1 cellular context compared by ENCODE assay signal in the genomic region with DNA sequence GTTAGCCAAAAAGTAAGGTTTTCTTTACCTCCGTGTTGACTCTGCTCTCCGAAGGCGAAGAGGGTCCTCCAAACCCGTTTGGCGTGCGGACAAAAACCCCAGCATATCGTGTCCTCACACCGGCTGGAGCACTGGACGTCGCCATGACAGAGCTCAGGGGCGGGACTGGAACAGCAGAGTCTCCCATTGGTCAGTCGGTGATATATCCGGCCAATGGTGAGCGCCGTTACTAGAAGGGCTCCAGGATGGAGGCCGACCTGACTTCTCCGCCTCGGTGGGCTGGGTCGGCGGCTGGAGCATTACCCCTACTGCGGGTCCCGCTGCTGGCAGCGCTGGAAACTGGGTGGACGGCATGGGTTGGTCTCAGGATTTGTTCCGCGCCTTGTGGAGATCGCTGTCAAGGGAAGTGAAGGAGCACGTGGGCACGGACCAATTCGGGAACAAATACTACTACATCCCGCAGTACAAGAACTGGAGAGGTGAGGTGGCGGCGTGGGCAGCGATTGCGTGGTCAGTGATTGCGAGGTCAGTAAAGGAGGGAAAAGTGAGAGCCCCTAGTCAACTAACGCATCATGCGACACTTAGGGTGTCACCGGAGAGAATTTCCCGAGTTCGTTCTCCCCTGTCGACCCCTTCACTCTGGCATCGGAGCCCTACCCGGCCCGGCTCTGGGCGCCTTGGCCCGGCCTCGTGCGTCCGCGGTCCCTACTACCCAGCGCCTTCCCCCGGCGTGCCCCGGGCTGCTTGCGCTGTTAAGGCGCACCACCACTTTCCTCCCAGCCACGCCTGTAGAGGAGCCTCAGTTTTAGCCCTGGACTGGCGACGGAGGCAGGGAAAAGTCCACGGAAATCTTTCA.
TF ChIP-seq lines count a peak whose summit lies in the region.

A gene with protein sequence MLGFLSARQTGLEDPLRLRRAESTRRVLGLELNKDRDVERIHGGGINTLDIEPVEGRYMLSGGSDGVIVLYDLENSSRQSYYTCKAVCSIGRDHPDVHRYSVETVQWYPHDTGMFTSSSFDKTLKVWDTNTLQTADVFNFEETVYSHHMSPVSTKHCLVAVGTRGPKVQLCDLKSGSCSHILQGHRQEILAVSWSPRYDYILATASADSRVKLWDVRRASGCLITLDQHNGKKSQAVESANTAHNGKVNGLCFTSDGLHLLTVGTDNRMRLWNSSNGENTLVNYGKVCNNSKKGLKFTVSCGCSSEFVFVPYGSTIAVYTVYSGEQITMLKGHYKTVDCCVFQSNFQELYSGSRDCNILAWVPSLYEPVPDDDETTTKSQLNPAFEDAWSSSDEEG (minus strand): TSS at position 167 of the 856 bp plus-strand sequence. CDS start 62 bp downstream, at position 105.
A gene with protein sequence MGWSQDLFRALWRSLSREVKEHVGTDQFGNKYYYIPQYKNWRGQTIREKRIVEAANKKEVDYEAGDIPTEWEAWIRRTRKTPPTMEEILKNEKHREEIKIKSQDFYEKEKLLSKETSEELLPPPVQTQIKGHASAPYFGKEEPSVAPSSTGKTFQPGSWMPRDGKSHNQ (plus strand): TSS at position 302 of the 856 bp plus-strand sequence. CDS start 51 bp downstream, at position 353.

TF ChIP-seq in A549, 52 proteins besides CTCF, POLR2A, EP300 and RAD21 (continued from another document):
- TF ChIP-seq, protein P1, sequence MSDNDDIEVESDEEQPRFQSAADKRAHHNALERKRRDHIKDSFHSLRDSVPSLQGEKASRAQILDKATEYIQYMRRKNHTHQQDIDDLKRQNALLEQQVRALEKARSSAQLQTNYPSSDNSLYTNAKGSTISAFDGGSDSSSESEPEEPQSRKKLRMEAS (IDR thresholded peaks at IDR 0.05), result peak; percentile 88
- TF ChIP-seq CBX8 (IDR thresholded peaks at IDR 0.05) (no peak), KDM5A (IDR thresholded peaks at IDR 0.05) (peak; percentile 97), GATA3 (IDR thresholded peaks at IDR 0.05; ENCODE audit: borderline replicate concordance) (no peak), PHF8 (IDR thresholded peaks at IDR 0.05; ENCODE audit: borderline replicate concordance, low read depth) (peak; percentile 36), HEYL (CRISPR knock-in tag; IDR thresholded peaks at IDR 0.05) (no peak), CBX2 (IDR thresholded peaks at IDR 0.05; ENCODE audit: borderline replicate concordance, low read depth) (no peak), CEBPB (IDR thresholded peaks at IDR 0.05) (no peak), TFCP2L1 (CRISPR knock-in tag; IDR thresholded peaks at IDR 0.05) (no peak), FOSB (CRISPR knock-in tag; IDR thresholded peaks at IDR 0.05) (no peak), RARB (CRISPR knock-in tag; IDR thresholded peaks at IDR 0.05) (no peak), HOXB5 (CRISPR knock-in tag; IDR thresholded peaks at IDR 0.05) (no peak), RNF2 (IDR thresholded peaks at IDR 0.05; ENCODE audit: borderline replicate concordance, low read depth) (no peak), NR3C1 (IDR thresholded peaks at IDR 0.05) (no peak), MAFK (IDR thresholded peaks at IDR 0.05; ENCODE audit: partially characterized antibody) (no peak), NPAS2 (CRISPR knock-in tag; IDR thresholded peaks at IDR 0.05; ENCODE audit: borderline replicate concordance) (no peak), NFE2L2 (conservative IDR thresholded peaks at IDR 0.05; ENCODE audit: low read length) (no peak), FOXS1 (CRISPR knock-in tag; IDR thresholded peaks at IDR 0.05) (no peak), FOSL2 (IDR thresholded peaks at IDR 0.05) (no peak), FOSL2 (CRISPR knock-in tag; IDR thresholded peaks at IDR 0.05) (no peak), ESRRA (IDR thresholded peaks at IDR 0.05; ENCODE audit: borderline replicate concordance, low read length) (no peak), TP53 (CRISPR knock-in tag; IDR thresholded peaks at IDR 0.05) (no peak), ZFP36 (IDR thresholded peaks at IDR 0.05; ENCODE audit: borderline replicate concordance, partially characterized antibody) (no peak), JUNB (IDR thresholded peaks at IDR 0.05) (no peak), HOXB13 (CRISPR knock-in tag; IDR thresholded peaks at IDR 0.05; ENCODE audit: low read depth) (no peak), ZSCAN20 (CRISPR knock-in tag; IDR thresholded peaks at IDR 0.05) (no peak), MAZ (IDR thresholded peaks at IDR 0.05; ENCODE audit: borderline replicate concordance, low read depth, low read length) (no peak), ZC3H11A (IDR thresholded peaks at IDR 0.05) (no peak), HDAC2 (IDR thresholded peaks at IDR 0.05) (peak; percentile 95; the same call in 1 of the 2 replicates), MYC (IDR thresholded peaks at IDR 0.05; ENCODE audit: borderline replicate concordance, low read length) (peak; percentile 14; the same call in 1 of the 2 replicates), BHLHE40 (IDR thresholded peaks at IDR 0.05; ENCODE audit: low read depth, low read length) (no peak), EHF (CRISPR knock-in tag; IDR thresholded peaks at IDR 0.05) (no peak), KDM1A (IDR thresholded peaks at IDR 0.05; ENCODE audit: low read depth) (no peak), ZNF302 (CRISPR knock-in tag; IDR thresholded peaks at IDR 0.05) (no peak), SMC3 (IDR thresholded peaks at IDR 0.05) (no peak), HOXA7 (CRISPR knock-in tag; IDR thresholded peaks at IDR 0.05) (no peak), SREBF2 (IDR thresholded peaks at IDR 0.05) (no peak), RFX5 (IDR thresholded peaks at IDR 0.05) (no peak), RCOR1 (IDR thresholded peaks at IDR 0.05; ENCODE audit: low read depth, low read length) (no peak)
- TF ChIP-seq, protein P2, sequence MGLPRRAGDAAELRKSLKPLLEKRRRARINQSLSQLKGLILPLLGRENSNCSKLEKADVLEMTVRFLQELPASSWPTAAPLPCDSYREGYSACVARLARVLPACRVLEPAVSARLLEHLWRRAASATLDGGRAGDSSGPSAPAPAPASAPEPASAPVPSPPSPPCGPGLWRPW (IDR thresholded peaks at IDR 0.05), result no peak
- TF ChIP-seq, protein P3, sequence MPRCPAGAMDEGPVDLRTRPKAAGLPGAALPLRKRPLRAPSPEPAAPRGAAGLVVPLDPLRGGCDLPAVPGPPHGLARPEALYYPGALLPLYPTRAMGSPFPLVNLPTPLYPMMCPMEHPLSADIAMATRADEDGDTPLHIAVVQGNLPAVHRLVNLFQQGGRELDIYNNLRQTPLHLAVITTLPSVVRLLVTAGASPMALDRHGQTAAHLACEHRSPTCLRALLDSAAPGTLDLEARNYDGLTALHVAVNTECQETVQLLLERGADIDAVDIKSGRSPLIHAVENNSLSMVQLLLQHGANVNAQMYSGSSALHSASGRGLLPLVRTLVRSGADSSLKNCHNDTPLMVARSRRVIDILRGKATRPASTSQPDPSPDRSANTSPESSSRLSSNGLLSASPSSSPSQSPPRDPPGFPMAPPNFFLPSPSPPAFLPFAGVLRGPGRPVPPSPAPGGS (IDR thresholded peaks at IDR 0.05), result peak; percentile 33; the same call in 1 of the 3 replicates
- TF ChIP-seq, protein P4, sequence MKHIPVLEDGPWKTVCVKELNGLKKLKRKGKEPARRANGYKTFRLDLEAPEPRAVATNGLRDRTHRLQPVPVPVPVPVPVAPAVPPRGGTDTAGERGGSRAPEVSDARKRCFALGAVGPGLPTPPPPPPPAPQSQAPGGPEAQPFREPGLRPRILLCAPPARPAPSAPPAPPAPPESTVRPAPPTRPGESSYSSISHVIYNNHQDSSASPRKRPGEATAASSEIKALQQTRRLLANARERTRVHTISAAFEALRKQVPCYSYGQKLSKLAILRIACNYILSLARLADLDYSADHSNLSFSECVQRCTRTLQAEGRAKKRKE (CRISPR knock-in tag; IDR thresholded peaks at IDR 0.05; ENCODE audit: low read depth), result no peak
- TF ChIP-seq, protein P5, sequence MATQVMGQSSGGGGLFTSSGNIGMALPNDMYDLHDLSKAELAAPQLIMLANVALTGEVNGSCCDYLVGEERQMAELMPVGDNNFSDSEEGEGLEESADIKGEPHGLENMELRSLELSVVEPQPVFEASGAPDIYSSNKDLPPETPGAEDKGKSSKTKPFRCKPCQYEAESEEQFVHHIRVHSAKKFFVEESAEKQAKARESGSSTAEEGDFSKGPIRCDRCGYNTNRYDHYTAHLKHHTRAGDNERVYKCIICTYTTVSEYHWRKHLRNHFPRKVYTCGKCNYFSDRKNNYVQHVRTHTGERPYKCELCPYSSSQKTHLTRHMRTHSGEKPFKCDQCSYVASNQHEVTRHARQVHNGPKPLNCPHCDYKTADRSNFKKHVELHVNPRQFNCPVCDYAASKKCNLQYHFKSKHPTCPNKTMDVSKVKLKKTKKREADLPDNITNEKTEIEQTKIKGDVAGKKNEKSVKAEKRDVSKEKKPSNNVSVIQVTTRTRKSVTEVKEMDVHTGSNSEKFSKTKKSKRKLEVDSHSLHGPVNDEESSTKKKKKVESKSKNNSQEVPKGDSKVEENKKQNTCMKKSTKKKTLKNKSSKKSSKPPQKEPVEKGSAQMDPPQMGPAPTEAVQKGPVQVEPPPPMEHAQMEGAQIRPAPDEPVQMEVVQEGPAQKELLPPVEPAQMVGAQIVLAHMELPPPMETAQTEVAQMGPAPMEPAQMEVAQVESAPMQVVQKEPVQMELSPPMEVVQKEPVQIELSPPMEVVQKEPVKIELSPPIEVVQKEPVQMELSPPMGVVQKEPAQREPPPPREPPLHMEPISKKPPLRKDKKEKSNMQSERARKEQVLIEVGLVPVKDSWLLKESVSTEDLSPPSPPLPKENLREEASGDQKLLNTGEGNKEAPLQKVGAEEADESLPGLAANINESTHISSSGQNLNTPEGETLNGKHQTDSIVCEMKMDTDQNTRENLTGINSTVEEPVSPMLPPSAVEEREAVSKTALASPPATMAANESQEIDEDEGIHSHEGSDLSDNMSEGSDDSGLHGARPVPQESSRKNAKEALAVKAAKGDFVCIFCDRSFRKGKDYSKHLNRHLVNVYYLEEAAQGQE (IDR thresholded peaks at IDR 0.05), result no peak; the same call in 1 of the 2 replicates
- TF ChIP-seq, protein P6, sequence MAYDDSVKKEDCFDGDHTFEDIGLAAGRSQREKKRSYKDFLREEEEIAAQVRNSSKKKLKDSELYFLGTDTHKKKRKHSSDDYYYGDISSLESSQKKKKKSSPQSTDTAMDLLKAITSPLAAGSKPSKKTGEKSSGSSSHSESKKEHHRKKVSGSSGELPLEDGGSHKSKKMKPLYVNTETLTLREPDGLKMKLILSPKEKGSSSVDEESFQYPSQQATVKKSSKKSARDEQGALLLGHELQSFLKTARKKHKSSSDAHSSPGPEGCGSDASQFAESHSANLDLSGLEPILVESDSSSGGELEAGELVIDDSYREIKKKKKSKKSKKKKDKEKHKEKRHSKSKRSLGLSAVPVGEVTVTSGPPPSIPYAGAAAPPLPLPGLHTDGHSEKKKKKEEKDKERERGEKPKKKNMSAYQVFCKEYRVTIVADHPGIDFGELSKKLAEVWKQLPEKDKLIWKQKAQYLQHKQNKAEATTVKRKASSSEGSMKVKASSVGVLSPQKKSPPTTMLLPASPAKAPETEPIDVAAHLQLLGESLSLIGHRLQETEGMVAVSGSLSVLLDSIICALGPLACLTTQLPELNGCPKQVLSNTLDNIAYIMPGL (CRISPR knock-in tag; IDR thresholded peaks at IDR 0.05; ENCODE audit: borderline replicate concordance), result no peak
- TF ChIP-seq, protein P7, sequence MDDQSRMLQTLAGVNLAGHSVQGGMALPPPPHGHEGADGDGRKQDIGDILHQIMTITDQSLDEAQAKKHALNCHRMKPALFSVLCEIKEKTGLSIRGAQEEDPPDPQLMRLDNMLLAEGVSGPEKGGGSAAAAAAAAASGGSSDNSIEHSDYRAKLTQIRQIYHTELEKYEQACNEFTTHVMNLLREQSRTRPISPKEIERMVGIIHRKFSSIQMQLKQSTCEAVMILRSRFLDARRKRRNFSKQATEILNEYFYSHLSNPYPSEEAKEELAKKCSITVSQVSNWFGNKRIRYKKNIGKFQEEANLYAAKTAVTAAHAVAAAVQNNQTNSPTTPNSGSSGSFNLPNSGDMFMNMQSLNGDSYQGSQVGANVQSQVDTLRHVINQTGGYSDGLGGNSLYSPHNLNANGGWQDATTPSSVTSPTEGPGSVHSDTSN (IDR thresholded peaks at IDR 0.05), result no peak
- TF ChIP-seq, protein P8, sequence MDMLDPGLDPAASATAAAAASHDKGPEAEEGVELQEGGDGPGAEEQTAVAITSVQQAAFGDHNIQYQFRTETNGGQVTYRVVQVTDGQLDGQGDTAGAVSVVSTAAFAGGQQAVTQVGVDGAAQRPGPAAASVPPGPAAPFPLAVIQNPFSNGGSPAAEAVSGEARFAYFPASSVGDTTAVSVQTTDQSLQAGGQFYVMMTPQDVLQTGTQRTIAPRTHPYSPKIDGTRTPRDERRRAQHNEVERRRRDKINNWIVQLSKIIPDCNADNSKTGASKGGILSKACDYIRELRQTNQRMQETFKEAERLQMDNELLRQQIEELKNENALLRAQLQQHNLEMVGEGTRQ (IDR thresholded peaks at IDR 0.05), result peak; percentile 3; the same call in 1 of the 2 replicates
- TF ChIP-seq, protein P9, sequence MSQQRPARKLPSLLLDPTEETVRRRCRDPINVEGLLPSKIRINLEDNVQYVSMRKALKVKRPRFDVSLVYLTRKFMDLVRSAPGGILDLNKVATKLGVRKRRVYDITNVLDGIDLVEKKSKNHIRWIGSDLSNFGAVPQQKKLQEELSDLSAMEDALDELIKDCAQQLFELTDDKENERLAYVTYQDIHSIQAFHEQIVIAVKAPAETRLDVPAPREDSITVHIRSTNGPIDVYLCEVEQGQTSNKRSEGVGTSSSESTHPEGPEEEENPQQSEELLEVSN (IDR thresholded peaks at IDR 0.05; ENCODE audit: borderline replicate concordance, low read depth), result peak; percentile 49; the same call in 1 of the 2 replicates
- TF ChIP-seq, protein P10, sequence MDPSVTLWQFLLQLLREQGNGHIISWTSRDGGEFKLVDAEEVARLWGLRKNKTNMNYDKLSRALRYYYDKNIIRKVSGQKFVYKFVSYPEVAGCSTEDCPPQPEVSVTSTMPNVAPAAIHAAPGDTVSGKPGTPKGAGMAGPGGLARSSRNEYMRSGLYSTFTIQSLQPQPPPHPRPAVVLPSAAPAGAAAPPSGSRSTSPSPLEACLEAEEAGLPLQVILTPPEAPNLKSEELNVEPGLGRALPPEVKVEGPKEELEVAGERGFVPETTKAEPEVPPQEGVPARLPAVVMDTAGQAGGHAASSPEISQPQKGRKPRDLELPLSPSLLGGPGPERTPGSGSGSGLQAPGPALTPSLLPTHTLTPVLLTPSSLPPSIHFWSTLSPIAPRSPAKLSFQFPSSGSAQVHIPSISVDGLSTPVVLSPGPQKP (IDR thresholded peaks at IDR 0.05; ENCODE audit: low read depth, low read length), result no peak
TF ChIP-seq in A549: peak in this region for 9.
